Comparison of ENCODE assay signal across 2 cellular contexts in the genomic region with DNA sequence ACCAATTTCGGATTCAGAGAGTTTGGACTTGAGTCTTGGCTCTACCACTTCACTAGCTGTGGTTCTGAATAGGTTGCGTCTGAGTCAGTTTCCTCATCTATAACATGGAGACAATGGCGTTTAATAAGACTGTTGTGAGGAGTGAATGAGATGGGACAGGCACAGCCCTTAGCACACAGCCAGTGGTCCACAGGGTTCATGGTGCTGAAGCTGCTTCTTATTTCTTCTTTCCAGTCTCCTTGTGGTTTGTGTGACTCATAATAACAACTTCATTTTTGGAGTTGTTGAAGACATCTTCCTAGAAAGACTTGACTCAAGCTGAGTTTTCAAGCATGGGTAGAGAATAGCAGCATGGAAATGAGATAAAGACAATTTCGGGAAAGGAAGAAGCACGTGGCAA.
TF ChIP-seq lines count a peak whose summit lies in the region.

No MANE protein-coding gene starts in this region.

TF ChIP-seq in HepG2, 621 proteins besides CTCF, POLR2A, EP300 and RAD21 (continued from another document):
- TF ChIP-seq, protein P1, sequence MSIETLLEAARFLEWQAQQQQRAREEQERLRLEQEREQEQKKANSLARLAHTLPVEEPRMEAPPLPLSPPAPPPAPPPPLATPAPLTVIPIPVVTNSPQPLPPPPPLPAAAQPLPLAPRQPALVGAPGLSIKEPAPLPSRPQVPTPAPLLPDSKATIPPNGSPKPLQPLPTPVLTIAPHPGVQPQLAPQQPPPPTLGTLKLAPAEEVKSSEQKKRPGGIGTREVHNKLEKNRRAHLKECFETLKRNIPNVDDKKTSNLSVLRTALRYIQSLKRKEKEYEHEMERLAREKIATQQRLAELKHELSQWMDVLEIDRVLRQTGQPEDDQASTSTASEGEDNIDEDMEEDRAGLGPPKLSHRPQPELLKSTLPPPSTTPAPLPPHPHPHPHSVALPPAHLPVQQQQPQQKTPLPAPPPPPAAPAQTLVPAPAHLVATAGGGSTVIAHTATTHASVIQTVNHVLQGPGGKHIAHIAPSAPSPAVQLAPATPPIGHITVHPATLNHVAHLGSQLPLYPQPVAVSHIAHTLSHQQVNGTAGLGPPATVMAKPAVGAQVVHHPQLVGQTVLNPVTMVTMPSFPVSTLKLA (IDR thresholded peaks at IDR 0.05) = 0 out of 2 replicates have a peak, but pooled peaks have one; percentile 14
TF ChIP-seq in HepG2: peak in this region for 1.

TF ChIP-seq in SK-N-SH, 30 proteins besides CTCF, POLR2A, EP300 and RAD21 (continued from another document):
- TF ChIP-seq, protein P2, sequence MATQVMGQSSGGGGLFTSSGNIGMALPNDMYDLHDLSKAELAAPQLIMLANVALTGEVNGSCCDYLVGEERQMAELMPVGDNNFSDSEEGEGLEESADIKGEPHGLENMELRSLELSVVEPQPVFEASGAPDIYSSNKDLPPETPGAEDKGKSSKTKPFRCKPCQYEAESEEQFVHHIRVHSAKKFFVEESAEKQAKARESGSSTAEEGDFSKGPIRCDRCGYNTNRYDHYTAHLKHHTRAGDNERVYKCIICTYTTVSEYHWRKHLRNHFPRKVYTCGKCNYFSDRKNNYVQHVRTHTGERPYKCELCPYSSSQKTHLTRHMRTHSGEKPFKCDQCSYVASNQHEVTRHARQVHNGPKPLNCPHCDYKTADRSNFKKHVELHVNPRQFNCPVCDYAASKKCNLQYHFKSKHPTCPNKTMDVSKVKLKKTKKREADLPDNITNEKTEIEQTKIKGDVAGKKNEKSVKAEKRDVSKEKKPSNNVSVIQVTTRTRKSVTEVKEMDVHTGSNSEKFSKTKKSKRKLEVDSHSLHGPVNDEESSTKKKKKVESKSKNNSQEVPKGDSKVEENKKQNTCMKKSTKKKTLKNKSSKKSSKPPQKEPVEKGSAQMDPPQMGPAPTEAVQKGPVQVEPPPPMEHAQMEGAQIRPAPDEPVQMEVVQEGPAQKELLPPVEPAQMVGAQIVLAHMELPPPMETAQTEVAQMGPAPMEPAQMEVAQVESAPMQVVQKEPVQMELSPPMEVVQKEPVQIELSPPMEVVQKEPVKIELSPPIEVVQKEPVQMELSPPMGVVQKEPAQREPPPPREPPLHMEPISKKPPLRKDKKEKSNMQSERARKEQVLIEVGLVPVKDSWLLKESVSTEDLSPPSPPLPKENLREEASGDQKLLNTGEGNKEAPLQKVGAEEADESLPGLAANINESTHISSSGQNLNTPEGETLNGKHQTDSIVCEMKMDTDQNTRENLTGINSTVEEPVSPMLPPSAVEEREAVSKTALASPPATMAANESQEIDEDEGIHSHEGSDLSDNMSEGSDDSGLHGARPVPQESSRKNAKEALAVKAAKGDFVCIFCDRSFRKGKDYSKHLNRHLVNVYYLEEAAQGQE (IDR thresholded peaks at IDR 0.05; ENCODE audit: low read depth, low read length) = peak; percentile 83
TF ChIP-seq in SK-N-SH: peak in this region for 1.
